18 cellular contexts compared by ENCODE assay signal in genomic region chr4:23091674-23092073, GRCh38.
"Had no signal": no experiment of that assay in that cellular context is flagged by ENCODE, and none has a peak within 500 bp of the region (broad histone marks: within the 10 kb centered on the region; RNA-seq: fewer than 3 reads in every experiment).

No MANE protein-coding gene starts in this region.

- DNase-seq: activated CD4-positive, alpha-beta T cell treated with anti-CD3 and anti-CD28 coated beads, Interleukin-2, amount 50 U/mL, for 4 hours; activated effector memory CD4-positive, alpha-beta T cell treated with anti-CD3 and anti-CD28 coated beads, Interleukin-2, amount 50 U/mL, for 16 hours; activated naive CD4-positive, alpha-beta T cell treated with anti-CD3 and anti-CD28 coated beads, Interleukin-2, amount 50 U/mL, for 16 hours; activated T-cell treated with anti-CD3 and anti-CD28 coated beads, Interleukin-2, amount 50 U/mL, for 72 hours; aorta; brain microvascular endothelial cell; central memory CD4-positive, alpha-beta T cell; erythroblast; foreskin melanocyte; head of caudate nucleus; kidney; nephron progenitor cell; occipital lobe; stimulated activated CD4-positive, alpha-beta T cell treated with anti-CD3 and anti-CD28 coated beads, Interleukin-2, amount 100 ng/mL, for 24 hours; T1000; trophoblast cell; WERI-Rb-1 had no signal

- ATAC-seq: activated T-cell treated with anti-CD3 and anti-CD28 coated beads, Interleukin-2, amount 50 U/mL, for 72 hours; left lobe of liver had no signal
